8 cellular contexts compared by ENCODE assay signal in the genomic region with DNA sequence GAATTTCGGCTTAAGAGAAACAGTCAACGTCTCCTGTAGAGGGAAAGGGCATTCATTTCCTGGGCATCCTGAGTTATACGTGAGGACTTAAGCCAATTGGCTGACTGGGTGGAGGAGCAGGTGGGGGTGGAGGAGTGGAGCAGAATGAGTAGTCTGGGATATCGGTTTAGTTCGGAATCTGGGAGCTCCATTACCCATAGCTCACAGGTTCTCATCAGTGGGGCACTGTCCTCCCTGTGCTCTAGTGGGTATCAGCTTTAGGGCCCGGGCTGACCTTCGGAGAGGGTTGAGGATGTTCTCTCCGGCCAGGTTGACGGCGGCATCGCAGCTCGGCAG. TPM values are rescaled to one million over a fixed set of nuclear protein-coding genes. Genes with fewer than 3 reads are reported as not detected.
DNase-seq lines count a peak whose midpoint lies in the region; ATAC-seq and TF ChIP-seq lines count a peak whose summit lies in the region.

No MANE protein-coding gene starts in this region.

- POLR2A ChIA-PET in HEK293T (lab: Yijun Ruan, JAX): interaction anchor here (0.5 to 3.1 kb wide), 36 partner anchors 9 to 690 kb away, joined by 3 to 46 read pairs (median 4); a partner anchor contains a TSS

- ATAC-seq in left ventricle myocardium superior: no peak
- ATAC-seq in esophagus mucosa: peak; percentile 24
- ATAC-seq in HG03159 (IDR thresholded peaks at IDR 0.05; ENCODE audit: unreplicated experiment): no peak

- no peaks in the 10 kb centered on the region for H3K9me3 ChIP-seq in cardiac muscle cell (ENCODE audit: low read depth)
- H3K9me3 ChIP-seq in Peyer's patch: no peaks in the 10 kb centered on the region
- no peaks in the 10 kb centered on the region for H3K9me3 ChIP-seq in parathyroid adenoma (ENCODE audit: control insufficient read depth, low read length)

- no peak for TF ChIP-seq POLR2A in Peyer's patch (IDR thresholded peaks at IDR 0.05)

- H3K4me3 ChIP-seq in cardiac muscle cell (peak overlapping the region; percentile 58), Peyer's patch (peak overlapping the region; percentile 53 to 79 (median 66)), parathyroid adenoma (ENCODE audit: low read depth, low read length) (peak overlapping the region; percentile 93)

- TF ChIP-seq CTCF in cardiac muscle cell (IDR thresholded peaks at IDR 0.05; ENCODE audit: low read depth, low read length) (no peak), Peyer's patch (IDR thresholded peaks at IDR 0.05) (no peak), parathyroid adenoma (IDR thresholded peaks at IDR 0.05) (no peak)

- H3K36me3 ChIP-seq in cardiac muscle cell: peaks cover 22% of the 10 kb centered on the region
- H3K36me3 ChIP-seq in Peyer's patch: peaks cover 0 to 44% (median 0%) of the 10 kb centered on the region in 3 donors
- H3K36me3 ChIP-seq in parathyroid adenoma (ENCODE audit: control insufficient read depth, insufficient read depth, low read length): no peaks in the 10 kb centered on the region

- CTCF ChIA-PET in HEK293T (lab: Yijun Ruan, JAX): interaction anchor here (0.7 to 4.0 kb wide), 5 partner anchors 10 to 171 kb away, joined by 3 to 31 read pairs (median 6); a partner anchor contains a TSS

- H3K27me3 ChIP-seq in cardiac muscle cell: no peaks in the 10 kb centered on the region
- no peaks in the 10 kb centered on the region for H3K27me3 ChIP-seq in Peyer's patch
- H3K27me3 ChIP-seq in parathyroid adenoma (ENCODE audit: control insufficient read depth, insufficient read depth, low read length): no peaks in the 10 kb centered on the region

- H3K79me2 ChIP-seq in parathyroid adenoma: no peaks in the 10 kb centered on the region

- peak overlapping the region; percentile 89 for H2AFZ ChIP-seq in parathyroid adenoma

- no peak for DNase-seq in cardiac muscle cell (ENCODE audit: low read depth in 1 of 2, low spot score in 1 of 2)
- no peak for DNase-seq in left ventricle myocardium superior
- no peak for DNase-seq in Peyer's patch
- DNase-seq in HEK293T (ENCODE audit: extremely low spot score): no peak
- DNase-seq in NCI-H1092 treated with DMSO at 0.1 percent for 48 hours (lab: John Stamatoyannopoulos, UW): no peak

- H3K9ac ChIP-seq in parathyroid adenoma: peak overlapping the region; percentile 68

- H3K27ac ChIP-seq in cardiac muscle cell (peak overlapping the region; percentile 98), Peyer's patch (peak overlapping the region; percentile 92 to 100 (median 95)), parathyroid adenoma (peak overlapping the region; percentile 98)

- peak overlapping the region; percentile 86 for H3K4me2 ChIP-seq in parathyroid adenoma (ENCODE audit: low read length)

- intact Hi-C loops in left ventricle myocardium superior (cut with micrococcal nuclease): no loop called here

- H3K4me1 ChIP-seq in cardiac muscle cell (ENCODE audit: low read depth) (peaks cover 8% of the 10 kb centered on the region), Peyer's patch (peaks cover 4 to 30% (median 5%) of the 10 kb centered on the region in 4 donors), parathyroid adenoma (peaks cover 8% of the 10 kb centered on the region)

TF ChIP-seq in HEK293T, 16 proteins besides CTCF, POLR2A, EP300 and RAD21:
- no peak for TF ChIP-seq BHLHE40 (IDR thresholded peaks at IDR 0.05; ENCODE audit: borderline replicate concordance)
- TF ChIP-seq NFRKB (IDR thresholded peaks at IDR 0.05): no peak
- no peak for TF ChIP-seq L3MBTL2 (conservative IDR thresholded peaks at IDR 0.05)
- no peak for TF ChIP-seq FOXM1 (IDR thresholded peaks at IDR 0.05; ENCODE audit: borderline replicate concordance)
- TF ChIP-seq HDGF (IDR thresholded peaks at IDR 0.05; ENCODE audit: borderline replicate concordance): no peak
- no peak for TF ChIP-seq ELF4 (IDR thresholded peaks at IDR 0.05)
- TF ChIP-seq FOXK2 (IDR thresholded peaks at IDR 0.05): no peak
- no peak for TF ChIP-seq CTBP1 (IDR thresholded peaks at IDR 0.05; ENCODE audit: borderline replicate concordance)
- TF ChIP-seq TARDBP (IDR thresholded peaks at IDR 0.05): no peak
- TF ChIP-seq LEF1 (IDR thresholded peaks at IDR 0.05; ENCODE audit: borderline replicate concordance): no peak
- no peak for TF ChIP-seq ARNT (IDR thresholded peaks at IDR 0.05)
- no peak for TF ChIP-seq ZNF384 (IDR thresholded peaks at IDR 0.05)
- no peak for TF ChIP-seq SP1 (IDR thresholded peaks at IDR 0.05)
- TF ChIP-seq, protein P1, sequence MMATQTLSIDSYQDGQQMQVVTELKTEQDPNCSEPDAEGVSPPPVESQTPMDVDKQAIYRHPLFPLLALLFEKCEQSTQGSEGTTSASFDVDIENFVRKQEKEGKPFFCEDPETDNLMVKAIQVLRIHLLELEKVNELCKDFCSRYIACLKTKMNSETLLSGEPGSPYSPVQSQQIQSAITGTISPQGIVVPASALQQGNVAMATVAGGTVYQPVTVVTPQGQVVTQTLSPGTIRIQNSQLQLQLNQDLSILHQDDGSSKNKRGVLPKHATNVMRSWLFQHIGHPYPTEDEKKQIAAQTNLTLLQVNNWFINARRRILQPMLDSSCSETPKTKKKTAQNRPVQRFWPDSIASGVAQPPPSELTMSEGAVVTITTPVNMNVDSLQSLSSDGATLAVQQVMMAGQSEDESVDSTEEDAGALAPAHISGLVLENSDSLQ (IDR thresholded peaks at IDR 0.05): no peak
- no peak for TF ChIP-seq FOXA1 (IDR thresholded peaks at IDR 0.05)
- no peak for TF ChIP-seq SUZ12 (IDR thresholded peaks at IDR 0.05)

RNA-seq across cellular contexts. Expression of a gene that starts 0.7 kb away (rescaled TPM):
- total RNA-seq in cardiac muscle cell: 60.4 and 63.9 TPM in 2 replicates
- 163 TPM in 2 replicates for polyA plus RNA-seq in cardiac muscle cell
- 86.8 TPM for total RNA-seq in left ventricle myocardium superior
- 10 to 100 TPM; 25.7 to 98.2 (median 48.9) TPM for total RNA-seq in Peyer's patch
- 23.8 TPM for total RNA-seq in esophagus mucosa

RNA-seq across cellular contexts. Expression of a gene that starts 12.1 kb away (rescaled TPM):
- total RNA-seq in cardiac muscle cell: 62.2 and 90.7 TPM in 2 replicates
- 34.7 and 35.7 TPM in 2 replicates for polyA plus RNA-seq in cardiac muscle cell
- 25.1 TPM for total RNA-seq in left ventricle myocardium superior
- 100 to 1,000 TPM in 2 of 4 donors, 10 to 100 TPM in 2; 80.9 to 129 (median 113) TPM for total RNA-seq in Peyer's patch
- 32.0 TPM for total RNA-seq in esophagus mucosa

RNA-seq across cellular contexts. Expression of a gene that starts 12.4 kb away (rescaled TPM):
- total RNA-seq in cardiac muscle cell (2.3 and 3.3 TPM in 2 replicates), left ventricle myocardium superior (2.3 TPM), Peyer's patch (1 to 10 TPM in 1 of 4 donors, under 1 TPM in 1, not detected in 2; 0.94 to 4.3 TPM), esophagus mucosa (0.44 TPM)
- 3.1 and 5.3 TPM in 2 replicates for polyA plus RNA-seq in cardiac muscle cell

RNA-seq across cellular contexts. Expression of a gene that starts 43.1 kb away (rescaled TPM):
- total RNA-seq in cardiac muscle cell (37.2 and 56.2 TPM in 2 replicates), left ventricle myocardium superior (7.3 TPM), Peyer's patch (10 to 100 TPM in 2 of 4 donors, 1 to 10 TPM in 2; 3.2 to 15.5 (median 10.3) TPM), esophagus mucosa (6.1 TPM)
- 21.3 and 30.7 TPM in 2 replicates for polyA plus RNA-seq in cardiac muscle cell
